ENCODE assay signal across 10 cellular contexts in genomic region chr4:19074061-19074460, GRCh38.
DNase-seq lines count a peak whose midpoint lies in the region; ATAC-seq and TF ChIP-seq lines count a peak whose summit lies in the region.
"Had no signal": no experiment of that assay in that cellular context is flagged by ENCODE, and none has a peak within 500 bp of the region (broad histone marks: within the 10 kb centered on the region; RNA-seq: fewer than 3 reads in every experiment).

No MANE protein-coding gene starts in this region.

- peaks cover 3% of the 10 kb centered on the region for H3K36me3 Mint-ChIP-seq in neural crest cell (ENCODE audit: low read depth)
- no peaks in the 10 kb centered on the region for H3K36me3 Mint-ChIP-seq in activated naive CD4-positive, alpha-beta T cell treated with anti-CD3 and anti-CD28 coated beads, Interleukin-2, amount 10 ng/mL, durations not matched to agents 7 days and 5 days
- H3K36me3 Mint-ChIP-seq: CD4-positive, CD25-positive, alpha-beta regulatory T cell had no signal

- no peaks in the 10 kb centered on the region for H3K27me3 Mint-ChIP-seq in neural crest cell (ENCODE audit: low read depth)
- no peaks in the 10 kb centered on the region for H3K27me3 Mint-ChIP-seq in activated naive CD4-positive, alpha-beta T cell treated with anti-CD3 and anti-CD28 coated beads, Interleukin-2, amount 10 ng/mL, durations not matched to agents 7 days and 5 days
- H3K27me3 Mint-ChIP-seq: CD4-positive, CD25-positive, alpha-beta regulatory T cell had no signal

- TF ChIP-seq CTCF in neural crest cell (conservative IDR thresholded peaks at IDR 0.05) (no peak), omental fat pad (IDR thresholded peaks at IDR 0.05) (no peak)

- peaks cover 24% of the 10 kb centered on the region for H3K4me1 Mint-ChIP-seq in neural crest cell
- no peaks in the 10 kb centered on the region for H3K4me1 Mint-ChIP-seq in activated naive CD4-positive, alpha-beta T cell treated with anti-CD3 and anti-CD28 coated beads, Interleukin-2, amount 10 ng/mL, durations not matched to agents 7 days and 5 days
- H3K4me1 Mint-ChIP-seq: CD4-positive, CD25-positive, alpha-beta regulatory T cell had no signal

- ATAC-seq in omental fat pad (ENCODE audit: low FRiP score), result no peak

- DNase-seq in NCI-H1105 treated with DMSO at 0.1 percent for 48 hours (lab: John Stamatoyannopoulos, UW) (peak; percentile 10), NCI-H1105 (lab: John Stamatoyannopoulos, UW) (no peak), NCI-H82 (lab: John Stamatoyannopoulos, UW) (peak; percentile 35), NCI-H82 treated with DMSO at 0.1 percent for 48 hours (lab: John Stamatoyannopoulos, UW; ENCODE audit: unreplicated experiment) (no peak), neural crest cell (ENCODE audit: low read depth, low spot score) (no peak), omental fat pad (ENCODE audit: low spot score) (no peak)
- no peak for DNase-seq in activated naive CD4-positive, alpha-beta T cell treated with anti-CD3 and anti-CD28 coated beads, Interleukin-2, amount 10 ng/mL, durations not matched to agents 7 days and 5 days
- DNase-seq in activated effector memory CD4-positive, alpha-beta T cell treated with Interleukin-2 at 50 U/mL for 16 hours, result no peak
- DNase-seq: CD4-positive, CD25-positive, alpha-beta regulatory T cell; DMS 273 treated with DMSO at 0.1 percent for 48 hours had no signal

- peak overlapping the region; percentile 68 for H3K27ac Mint-ChIP-seq in neural crest cell (ENCODE audit: unreplicated experiment)
- no peak overlapping the region for H3K27ac Mint-ChIP-seq in activated naive CD4-positive, alpha-beta T cell treated with anti-CD3 and anti-CD28 coated beads, Interleukin-2, amount 10 ng/mL, durations not matched to agents 7 days and 5 days
- H3K27ac Mint-ChIP-seq: CD4-positive, CD25-positive, alpha-beta regulatory T cell had no signal

- no peak overlapping the region for H3K4me3 Mint-ChIP-seq in neural crest cell
- H3K4me3 Mint-ChIP-seq in activated naive CD4-positive, alpha-beta T cell treated with anti-CD3 and anti-CD28 coated beads, Interleukin-2, amount 10 ng/mL, durations not matched to agents 7 days and 5 days, result no peak overlapping the region
- H3K4me3 Mint-ChIP-seq: CD4-positive, CD25-positive, alpha-beta regulatory T cell had no signal

- peaks cover 3% of the 10 kb centered on the region for H3K9me3 Mint-ChIP-seq in neural crest cell
- H3K9me3 Mint-ChIP-seq in activated naive CD4-positive, alpha-beta T cell treated with anti-CD3 and anti-CD28 coated beads, Interleukin-2, amount 10 ng/mL, durations not matched to agents 7 days and 5 days, result peaks cover 3% of the 10 kb centered on the region

- CTCF ChIA-PET in activated naive CD4-positive, alpha-beta T cell treated with anti-CD3 and anti-CD28 coated beads, Interleukin-2, amount 10 ng/mL, durations not matched to agents 7 days and 5 days (lab: Charles Lee), result no interaction called here

Comparison
In these comparisons a context has a peak if more than half of its experiments do, and no peak if none do; other contexts are left out.
1. DNase-seq: peak in NCI-H1105 treated with DMSO at 0.1 percent for 48 hours (single experiment) and NCI-H82 (single experiment); none in NCI-H1105 (single experiment), NCI-H82 treated with DMSO at 0.1 percent for 48 hours (single experiment), neural crest cell (single experiment), activated naive CD4-positive, alpha-beta T cell treated with anti-CD3 and anti-CD28 coated beads, Interleukin-2, amount 10 ng/mL, durations not matched to agents 7 days and 5 days (single experiment), omental fat pad (single experiment) and activated effector memory CD4-positive, alpha-beta T cell treated with Interleukin-2 at 50 U/mL for 16 hours (single experiment).